ENCODE assay signal across 5 cellular contexts in the genomic region with DNA sequence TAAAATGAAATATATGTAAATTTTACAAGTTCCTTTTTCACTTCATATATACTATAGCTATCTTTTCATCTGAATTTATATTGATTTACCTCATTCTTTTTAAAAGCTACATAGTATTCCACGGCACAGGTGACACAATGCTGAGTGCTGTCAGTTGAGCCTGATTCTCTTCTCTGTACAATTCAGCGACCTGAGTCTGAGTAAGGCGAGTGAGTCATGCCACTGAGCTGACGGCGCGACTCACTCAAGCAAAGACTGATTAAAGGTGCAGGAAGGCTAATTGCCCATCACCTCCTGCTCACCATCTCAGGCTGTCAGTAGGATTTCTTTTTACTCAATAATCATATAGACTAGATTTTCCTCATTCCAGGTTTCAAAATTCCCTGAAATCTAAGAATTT. TPM values are rescaled to one million over a fixed set of nuclear protein-coding genes. Genes with fewer than 3 reads are reported as not detected.
"Had no signal": no experiment of that assay in that cellular context is flagged by ENCODE, and none has a peak within 500 bp of the region (broad histone marks: within the 10 kb centered on the region; RNA-seq: fewer than 3 reads in every experiment).

No MANE protein-coding gene starts in this region.

RNA-seq across cellular contexts. Expression of gene LRRC61, which starts 39.5 kb away (rescaled TPM):
- total RNA-seq: IMR-90, OCI-LY7 had no signal

RNA-seq across cellular contexts. Expression of gene ACTR3C, which starts 39.7 kb away (rescaled TPM):
- total RNA-seq: IMR-90, OCI-LY7 had no signal
- polyA plus RNA-seq: IMR-90 had no signal

RNA-seq across cellular contexts. Expression of gene RARRES2, which starts 57.8 kb away (rescaled TPM):
- total RNA-seq: activated CD4-positive, alpha-beta T cell treated with anti-CD3 and anti-CD28 coated beads, Interleukin-2, amount 10 ng/mL, durations not matched to agents 7 days and 5 days; activated T-helper 2 cell treated with anti-CD3 and anti-CD28 coated beads, Interferon-gamma antibody, Interleukin-2, Interleukin-4, amounts not matched to agents 10 μg/mL and 5 μg/mL and 100 μg/mL, durations not matched to agents 14 hours and 24 hours and 36 hours; IMR-90; MCF 10A; OCI-LY7 had no signal
